In genomic region chr6:116352515-116353471, GRCh38 we compare ENCODE assay signal across 11 cellular contexts. TPM values are rescaled to one million over a fixed set of nuclear protein-coding genes. Genes with fewer than 3 reads are reported as not detected.
DNase-seq lines count a peak whose midpoint lies in the region; ATAC-seq and TF ChIP-seq lines count a peak whose summit lies in the region.
"Had no signal": no experiment of that assay in that cellular context is flagged by ENCODE, and none has a peak within 500 bp of the region (broad histone marks: within the 10 kb centered on the region; RNA-seq: fewer than 3 reads in every experiment).

No MANE protein-coding gene starts in this region.

- intact Hi-C loops in activated CD8-positive, alpha-beta T cell treated with anti-CD3 and anti-CD28 coated beads for 36 hours (cut with micrococcal nuclease): no loop called here

- no peaks in the 10 kb centered on the region for H3K4me1 Mint-ChIP-seq in activated CD8-positive, alpha-beta T cell treated with anti-CD3 and anti-CD28 coated beads for 36 hours (ENCODE audit: low read depth)
- H3K4me1 Mint-ChIP-seq: central memory CD8-positive, alpha-beta T cell had no signal

- peak overlapping the region; percentile 78 for H3K9ac ChIP-seq in adipocyte (ENCODE audit: low read length)

- CTCF ChIA-PET in activated CD8-positive, alpha-beta T cell treated with anti-CD3 and anti-CD28 coated beads for 36 hours (lab: Charles Lee): interaction anchor here (1.0 kb wide), 1 partner anchor 24 kb away, joined by 3 read pairs; no protein-coding TSS in a partner anchor

- H3K4me3 ChIP-seq in GM06990 (replicated peaks; ENCODE audit: low read depth, low read length) (no peak overlapping the region), adipocyte (ENCODE audit: low read length) (peak overlapping the region; percentile 54), muscle layer of duodenum (ENCODE audit: low read depth in 1 of 2, low read length in 2 of 2) (no peak overlapping the region), WERI-Rb-1 (ENCODE audit: low read depth, low read length) (no peak overlapping the region)
- H3K4me3 ChIP-seq: skin epidermis had no signal

- no peaks in the 10 kb centered on the region for H3K9me3 ChIP-seq in adipocyte (ENCODE audit: control insufficient read depth, low read length)
- no peaks in the 10 kb centered on the region for H3K9me3 ChIP-seq in muscle layer of duodenum (ENCODE audit: control insufficient read depth in 1 of 2, low read length in 2 of 2)
- no peaks in the 10 kb centered on the region for H3K9me3 ChIP-seq in WERI-Rb-1 (ENCODE audit: severe bottlenecking)

- no peaks in the 10 kb centered on the region for H3K27me3 ChIP-seq in GM06990 (replicated peaks; ENCODE audit: control insufficient read depth, insufficient read depth, low read length)
- H3K27me3 ChIP-seq in adipocyte (replicated peaks; ENCODE audit: control insufficient read depth, insufficient read depth, low read length): no peaks in the 10 kb centered on the region
- no peaks in the 10 kb centered on the region for H3K27me3 ChIP-seq in muscle layer of duodenum (ENCODE audit: low read depth, low read length)
- no peaks in the 10 kb centered on the region for H3K27me3 ChIP-seq in WERI-Rb-1 (ENCODE audit: insufficient read depth, low read depth, severe bottlenecking)

- DNase-seq in GM06990 (ENCODE audit: extremely low read depth, insufficient read length) (peak; percentile 26), adipocyte (ENCODE audit: low read depth) (peak; percentile 72), DMS79 (lab: John Stamatoyannopoulos, UW) (no peak), NOMO-1 treated with dmso at 0.1 percent for 144 hours (lab: John Stamatoyannopoulos, UW; ENCODE audit: unreplicated experiment) (no peak), WERI-Rb-1 (no peak)
- DNase-seq in activated CD8-positive, alpha-beta T cell treated with anti-CD3 and anti-CD28 coated beads for 36 hours: no peak
- DNase-seq: PC-3 had no signal

- no peak overlapping the region for H3K4me3 Mint-ChIP-seq in activated CD8-positive, alpha-beta T cell treated with anti-CD3 and anti-CD28 coated beads for 36 hours
- H3K4me3 Mint-ChIP-seq: central memory CD8-positive, alpha-beta T cell had no signal

- H3K27ac ChIP-seq in muscle layer of duodenum (ENCODE audit: low read length): peak overlapping the region; percentile 8
- no peak overlapping the region for H3K27ac ChIP-seq in WERI-Rb-1

- H3K4me1 ChIP-seq in adipocyte (ENCODE audit: control insufficient read depth, insufficient read depth, low read length) (peaks cover 41% of the 10 kb centered on the region), muscle layer of duodenum (ENCODE audit: control insufficient read depth in 1 of 2, insufficient read depth in 2 of 2, low read length in 2 of 2) (no peaks in the 10 kb centered on the region)

- no peaks in the 10 kb centered on the region for H3K27me3 Mint-ChIP-seq in activated CD8-positive, alpha-beta T cell treated with anti-CD3 and anti-CD28 coated beads for 36 hours
- H3K27me3 Mint-ChIP-seq: central memory CD8-positive, alpha-beta T cell had no signal

- no peaks in the 10 kb centered on the region for H3K9me3 Mint-ChIP-seq in activated CD8-positive, alpha-beta T cell treated with anti-CD3 and anti-CD28 coated beads for 36 hours
- H3K9me3 Mint-ChIP-seq: central memory CD8-positive, alpha-beta T cell had no signal

- ATAC-seq in HG02571 (IDR thresholded peaks at IDR 0.05; ENCODE audit: unreplicated experiment): peak; percentile 67
- ATAC-seq in activated CD8-positive, alpha-beta T cell treated with anti-CD3 and anti-CD28 coated beads for 36 hours: no peak
- ATAC-seq: PC-3 had no signal

- TF ChIP-seq CTCF in GM06990 (IDR thresholded peaks at IDR 0.05; ENCODE audit: insufficient read depth, low read length, poor library complexity, severe bottlenecking) (no peak), WERI-Rb-1 (IDR thresholded peaks at IDR 0.05; ENCODE audit: low read depth, low read length) (no peak)
- TF ChIP-seq CTCF in activated CD8-positive, alpha-beta T cell treated with anti-CD3 and anti-CD28 coated beads for 36 hours (IDR thresholded peaks at IDR 0.05): no peak

- H3K27ac Mint-ChIP-seq in activated CD8-positive, alpha-beta T cell treated with anti-CD3 and anti-CD28 coated beads for 36 hours: no peak overlapping the region

- H3K36me3 ChIP-seq in GM06990 (ENCODE audit: control insufficient read depth, insufficient read depth, low read length) (no peaks in the 10 kb centered on the region), adipocyte (ENCODE audit: control insufficient read depth, insufficient read depth, low read length, severe bottlenecking) (no peaks in the 10 kb centered on the region), muscle layer of duodenum (ENCODE audit: control insufficient read depth in 1 of 2, insufficient read depth in 2 of 2, low read length in 2 of 2) (no peaks in the 10 kb centered on the region), WERI-Rb-1 (no peaks in the 10 kb centered on the region)

- POLR2A ChIA-PET in activated CD8-positive, alpha-beta T cell treated with anti-CD3 and anti-CD28 coated beads for 36 hours (lab: Charles Lee): interaction anchor here (1.1 kb wide), 1 partner anchor 68 kb away, joined by 3 read pairs; no protein-coding TSS in a partner anchor

- H3K36me3 Mint-ChIP-seq in activated CD8-positive, alpha-beta T cell treated with anti-CD3 and anti-CD28 coated beads for 36 hours (ENCODE audit: low read depth): no peaks in the 10 kb centered on the region

RNA-seq across cellular contexts. Expression of gene DSE, which starts 18.0 kb away (rescaled TPM):
- total RNA-seq in activated CD8-positive, alpha-beta T cell treated with anti-CD3 and anti-CD28 coated beads for 36 hours: 1 to 10 TPM; 5.3 to 5.4 TPM

Comparison
In these comparisons a context has a peak if more than half of its experiments do, and no peak if none do; other contexts are left out.
1. DNase-seq: peak in GM06990 (single experiment) and adipocyte (single experiment); none in DMS79 (single experiment), activated CD8-positive, alpha-beta T cell treated with anti-CD3 and anti-CD28 coated beads for 36 hours (single experiment), NOMO-1 treated with dmso at 0.1 percent for 144 hours (single experiment) and WERI-Rb-1 (single experiment).